In the genomic region with DNA sequence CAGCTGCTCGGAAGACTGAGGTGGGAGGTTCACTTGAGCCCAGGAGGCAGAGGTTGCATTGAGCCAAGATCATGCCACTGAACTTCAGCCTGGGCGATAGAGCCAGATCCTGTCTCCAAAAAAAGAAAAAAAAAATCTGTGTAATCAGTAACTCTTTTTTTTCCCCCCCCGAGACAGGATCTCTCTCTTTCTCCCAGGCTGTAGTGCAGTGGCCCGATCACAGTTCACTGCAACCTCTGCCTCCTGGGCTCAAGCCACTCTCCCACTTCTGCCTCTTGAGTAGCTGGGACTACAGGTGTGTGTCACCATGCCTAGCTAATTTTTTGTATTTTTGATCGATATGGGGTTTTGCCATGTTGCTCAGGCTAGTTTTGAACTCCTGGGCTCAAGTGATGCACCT, we compare ENCODE assay signal across 30 cellular contexts.
"Had no signal": no experiment of that assay in that cellular context is flagged by ENCODE, and none has a peak within 500 bp of the region (broad histone marks: within the 10 kb centered on the region; RNA-seq: fewer than 3 reads in every experiment).

No MANE protein-coding gene starts in this region.

- H3K36me3 Mint-ChIP-seq: activated naive CD4-positive, alpha-beta T cell treated with anti-CD3 and anti-CD28 coated beads, Interleukin-2, amount 50 U/mL, for 72 hours had no signal

- H3K27ac Mint-ChIP-seq: activated B cell treated with CpG ODN at 0.5 μM for 24 hours; activated CD4-positive, alpha-beta memory T cell treated with anti-CD3 and anti-CD28 coated beads for 36 hours; activated CD4-positive, alpha-beta T cell treated with anti-CD3 and anti-CD28 coated beads, Interleukin-2, amount 10 ng/mL, durations not matched to agents 24 days and 14 days; activated CD8-positive, alpha-beta T cell treated with anti-CD3 and anti-CD28 coated beads for 36 hours; activated naive CD4-positive, alpha-beta T cell treated with anti-CD3 and anti-CD28 coated beads for 36 hours; activated naive CD8-positive, alpha-beta T cell treated with anti-CD3 and anti-CD28 coated beads for 36 hours; activated T-cell treated with anti-CD3 and anti-CD28 coated beads, Interleukin-2, amount 50 U/mL, for 24 hours; activated T-helper 1 cell treated with anti-CD3 and anti-CD28 coated beads, Interleukin-12 subunit alpha, Interleukin-12 subunit beta, Interleukin-2, Interleukin-4 antibody, amounts not matched to agents 30 ng/mL and 10 ng/mL and 1 ng/mL, durations not matched to agents 14 hours and 24 hours and 36 hours; activated T-helper 17 cell treated with anti-CD3 and anti-CD28 coated beads, Interleukin-2, amount 50 U/mL, for 72 hours; T-cell; T-helper 17 cell had no signal

- H3K4me3 Mint-ChIP-seq: activated B cell treated with CpG ODN at 0.5 μM for 24 hours; activated CD4-positive, alpha-beta memory T cell treated with anti-CD3 and anti-CD28 coated beads for 36 hours; activated CD4-positive, alpha-beta T cell treated with anti-CD3 and anti-CD28 coated beads, Interleukin-2, amount 10 ng/mL, durations not matched to agents 24 days and 14 days; activated CD8-positive, alpha-beta T cell treated with anti-CD3 and anti-CD28 coated beads for 36 hours; activated naive CD4-positive, alpha-beta T cell treated with anti-CD3 and anti-CD28 coated beads for 36 hours; activated naive CD8-positive, alpha-beta T cell treated with anti-CD3 and anti-CD28 coated beads for 36 hours; activated T-cell treated with anti-CD3 and anti-CD28 coated beads, Interleukin-2, amount 50 U/mL, for 24 hours; activated T-helper 1 cell treated with anti-CD3 and anti-CD28 coated beads, Interleukin-12 subunit alpha, Interleukin-12 subunit beta, Interleukin-2, Interleukin-4 antibody, amounts not matched to agents 30 ng/mL and 10 ng/mL and 1 ng/mL, durations not matched to agents 14 hours and 24 hours and 36 hours; activated T-helper 17 cell treated with anti-CD3 and anti-CD28 coated beads, Interleukin-2, amount 50 U/mL, for 72 hours; T-cell; T-helper 17 cell had no signal

- H3K27me3 Mint-ChIP-seq: activated B cell treated with CpG ODN at 0.5 μM for 24 hours; activated CD4-positive, alpha-beta memory T cell treated with anti-CD3 and anti-CD28 coated beads for 36 hours; activated CD4-positive, alpha-beta T cell treated with anti-CD3 and anti-CD28 coated beads, Interleukin-2, amount 10 ng/mL, durations not matched to agents 24 days and 14 days; activated CD8-positive, alpha-beta T cell treated with anti-CD3 and anti-CD28 coated beads for 36 hours; activated naive CD8-positive, alpha-beta T cell treated with anti-CD3 and anti-CD28 coated beads for 36 hours; activated T-cell treated with anti-CD3 and anti-CD28 coated beads, Interleukin-2, amount 50 U/mL, for 24 hours; activated T-helper 17 cell treated with anti-CD3 and anti-CD28 coated beads, Interleukin-2, amount 50 U/mL, for 72 hours; T-cell; T-helper 17 cell had no signal

- H3K9me3 Mint-ChIP-seq: activated B cell treated with CpG ODN at 0.5 μM for 24 hours; activated CD4-positive, alpha-beta memory T cell treated with anti-CD3 and anti-CD28 coated beads for 36 hours; activated CD4-positive, alpha-beta T cell treated with anti-CD3 and anti-CD28 coated beads, Interleukin-2, amount 10 ng/mL, durations not matched to agents 24 days and 14 days; activated CD8-positive, alpha-beta T cell treated with anti-CD3 and anti-CD28 coated beads for 36 hours; activated naive CD4-positive, alpha-beta T cell treated with anti-CD3 and anti-CD28 coated beads for 36 hours; activated naive CD4-positive, alpha-beta T cell treated with anti-CD3 and anti-CD28 coated beads, Interleukin-2, amount 50 U/mL, for 72 hours; activated naive CD8-positive, alpha-beta T cell treated with anti-CD3 and anti-CD28 coated beads for 36 hours; activated T-cell treated with anti-CD3 and anti-CD28 coated beads, Interleukin-2, amount 50 U/mL, for 24 hours; activated T-helper 1 cell treated with anti-CD3 and anti-CD28 coated beads, Interleukin-12 subunit alpha, Interleukin-12 subunit beta, Interleukin-2, Interleukin-4 antibody, amounts not matched to agents 30 ng/mL and 10 ng/mL and 1 ng/mL, durations not matched to agents 14 hours and 24 hours and 36 hours; activated T-helper 17 cell treated with anti-CD3 and anti-CD28 coated beads, Interleukin-2, amount 50 U/mL, for 72 hours; T-cell had no signal

- ATAC-seq: activated CD8-positive, alpha-beta T cell treated with anti-CD3 and anti-CD28 coated beads for 36 hours; activated naive CD4-positive, alpha-beta T cell treated with anti-CD3 and anti-CD28 coated beads, Interleukin-2, amount 50 U/mL, for 72 hours; activated T-helper 17 cell treated with anti-CD3 and anti-CD28 coated beads, Interleukin-2, amount 50 U/mL, for 72 hours; body of pancreas; T-cell; T-helper 17 cell had no signal

- DNase-seq: activated B cell treated with CpG ODN at 0.5 μM for 24 hours; activated CD4-positive, alpha-beta memory T cell treated with anti-CD3 and anti-CD28 coated beads for 36 hours; activated CD4-positive, alpha-beta T cell treated with anti-CD3 and anti-CD28 coated beads for 4 hours; activated CD4-positive, alpha-beta T cell treated with anti-CD3 and anti-CD28 coated beads, Interleukin-2, amount 10 ng/mL, durations not matched to agents 24 days and 14 days; activated CD4-positive, alpha-beta T cell treated with anti-CD3 and anti-CD28 coated beads, Interleukin-2, amount 50 U/mL, for 1 hour; activated CD4-positive, alpha-beta T cell treated with anti-CD3 and anti-CD28 coated beads, Interleukin-2, amount 50 U/mL, for 4 hours; activated CD4-positive, CD25-positive, alpha-beta regulatory T cell treated with anti-CD3 and anti-CD28 coated beads, Interleukin-2, amount 50 U/mL, for 72 hours; activated CD8-positive, alpha-beta memory T cell treated with anti-CD3 and anti-CD28 coated beads, Interleukin-2, amount 50 U/mL, for 4 hours; activated CD8-positive, alpha-beta T cell treated with anti-CD3 and anti-CD28 coated beads for 36 hours; activated effector memory CD4-positive, alpha-beta T cell treated with anti-CD3 and anti-CD28 coated beads, Interleukin-2, amount 50 U/mL, for 16 hours; activated gamma-delta T cell treated with Interleukin-2 at 50 U/mL for 16 hours; activated naive CD4-positive, alpha-beta T cell; activated naive CD4-positive, alpha-beta T cell treated with anti-CD3 and anti-CD28 coated beads for 36 hours; activated naive CD4-positive, alpha-beta T cell treated with anti-CD3 and anti-CD28 coated beads, Interleukin-2, amount 50 U/mL, for 16 hours; activated naive CD8-positive, alpha-beta T cell treated with anti-CD3 and anti-CD28 coated beads for 36 hours; activated T-cell treated with anti-CD3 and anti-CD28 coated beads, Interleukin-2, amount 50 U/mL, for 24 hours; activated T-cell treated with anti-CD3 and anti-CD28 coated beads, Interleukin-2, amount 50 U/mL, for 48 hours; adrenal gland; amniotic stem cell; aorta; body of pancreas; brain microvascular endothelial cell; central memory CD4-positive, alpha-beta T cell; T-cell; T-helper 17 cell had no signal

- FAIRE-seq: astrocyte, TTC549 had no signal

- H3K4me1 Mint-ChIP-seq: activated B cell treated with CpG ODN at 0.5 μM for 24 hours; activated CD4-positive, alpha-beta T cell treated with anti-CD3 and anti-CD28 coated beads, Interleukin-2, amount 10 ng/mL, durations not matched to agents 24 days and 14 days; activated naive CD8-positive, alpha-beta T cell treated with anti-CD3 and anti-CD28 coated beads for 36 hours; activated T-helper 17 cell treated with anti-CD3 and anti-CD28 coated beads, Interleukin-2, amount 50 U/mL, for 72 hours; T-cell; T-helper 17 cell had no signal
